ENCODE assay signal across 8 cellular contexts in genomic region chr1:247110627-247111258, GRCh38. TPM values are rescaled to one million over a fixed set of nuclear protein-coding genes. Genes with fewer than 3 reads are reported as not detected.
DNase-seq lines count a peak whose midpoint lies in the region; ATAC-seq and TF ChIP-seq lines count a peak whose summit lies in the region.

No MANE protein-coding gene starts in this region.

- no peaks in the 10 kb centered on the region for H3K79me2 ChIP-seq in H9 (ENCODE audit: insufficient read depth, low read length)

- no peak overlapping the region for H2BK12ac ChIP-seq in H9 (ENCODE audit: insufficient read length, low read depth, low read length)

- H4K5ac ChIP-seq in H9 (ENCODE audit: insufficient read length, low read depth, low read length), result no peak overlapping the region

- peak overlapping the region; percentile 21 for H3K9ac ChIP-seq in H9 (ENCODE audit: extremely low read depth, insufficient read length, low read length)

- no peaks in the 10 kb centered on the region for H3K79me1 ChIP-seq in H9 (ENCODE audit: insufficient read depth, low read depth, low read length, poor library complexity, severe bottlenecking)

- DNase-seq in H9 (peak; percentile 36), retina (peak; percentile 75), HCEC 1CT (no peak), DMS79 treated with DMSO at 0.1 percent for 48 hours (lab: John Stamatoyannopoulos, UW) (no peak)
- no peak for DNase-seq in activated CD8-positive, alpha-beta T cell treated with anti-CD3 and anti-CD28 coated beads, Interleukin-2, amount 10 ng/mL, durations not matched to agents 7 days and 5 days

- H3K56ac ChIP-seq in H9 (ENCODE audit: insufficient read length, low read depth, low read length), result no peak overlapping the region

- H4K8ac ChIP-seq in H9 (replicated peaks; ENCODE audit: insufficient read length, low read depth, low read length), result no peak overlapping the region

- no peak overlapping the region for H3K14ac ChIP-seq in H9 (ENCODE audit: insufficient read depth, low read length)

- peaks cover 8% of the 10 kb centered on the region for H3K23me2 ChIP-seq in H9 (ENCODE audit: insufficient read length, low read depth, low read length, poor library complexity, severe bottlenecking)

- H3K27me3 ChIP-seq in H9 (ENCODE audit: insufficient read depth, low read length) (peaks cover 4% of the 10 kb centered on the region; the same call in 1 of the 2 replicates), gastroesophageal sphincter (no peaks in the 10 kb centered on the region)

- no peak overlapping the region for H4K91ac ChIP-seq in H9 (ENCODE audit: insufficient read length, low read depth, low read length)

- POLR2A ChIA-PET in activated CD8-positive, alpha-beta T cell treated with anti-CD3 and anti-CD28 coated beads, Interleukin-2, amount 10 ng/mL, durations not matched to agents 7 days and 5 days (lab: Charles Lee), result no interaction called here

- no peak overlapping the region for H3K23ac ChIP-seq in H9 (ENCODE audit: insufficient read length, low read depth, low read length)

- peaks cover 0 to 4% (median 0%) of the 10 kb centered on the region in 3 experiments; a peak in 3 of 7 replicates for H3K36me3 Mint-ChIP-seq in H9 (ENCODE audit: insufficient read depth in 1 of 3, low read depth in 3 of 3)
- peaks cover 7% of the 10 kb centered on the region for H3K36me3 Mint-ChIP-seq in activated CD8-positive, alpha-beta T cell treated with anti-CD3 and anti-CD28 coated beads, Interleukin-2, amount 10 ng/mL, durations not matched to agents 7 days and 5 days (ENCODE audit: low read depth)

- H3K27ac ChIP-seq in H9 (ENCODE audit: insufficient read length, low read depth, low read length), result no peak overlapping the region
- H3K27ac ChIP-seq in gastroesophageal sphincter, result peak overlapping the region; percentile 60 to 96 (median 94)

- no peak overlapping the region for H2BK120ac ChIP-seq in H9 (ENCODE audit: low read depth, low read length, poor library complexity, severe bottlenecking)

- H2AFZ ChIP-seq in H9 (ENCODE audit: low read length), result no peak overlapping the region

- no CpG with 5 or more reads among the region's 30 CpGs for WGBS in H9 (ENCODE audit: extremely low coverage, insufficient read length, low lambda C conversion rate)
- WGBS in gastroesophageal sphincter (ENCODE audit: low coverage in 1 of 2), 2 donors, result 6 to 19% methylated on average over 12 to 15 of the region's 30 CpGs

- H3K9me3 ChIP-seq in H9 (ENCODE audit: control insufficient read depth, low read depth, low read length) (no peaks in the 10 kb centered on the region), gastroesophageal sphincter (no peaks in the 10 kb centered on the region)

- peak overlapping the region; percentile 54 to 77 for H3K4me3 Mint-ChIP-seq in H9
- H3K4me3 Mint-ChIP-seq in activated CD8-positive, alpha-beta T cell treated with anti-CD3 and anti-CD28 coated beads, Interleukin-2, amount 10 ng/mL, durations not matched to agents 7 days and 5 days, result peak overlapping the region; percentile 55

- H3K4me1 ChIP-seq in H9 (ENCODE audit: insufficient read depth, low read length) (no peaks in the 10 kb centered on the region; the same call in 1 of the 2 replicates), gastroesophageal sphincter (peaks cover 0 to 21% (median 4%) of the 10 kb centered on the region in 3 donors)

- TF ChIP-seq EP300 in gastroesophageal sphincter (IDR thresholded peaks at IDR 0.05), result no peak

- H3K4me1 Mint-ChIP-seq in H9, result peaks cover 10 to 17% of the 10 kb centered on the region in 2 experiments
- peaks cover 9% of the 10 kb centered on the region for H3K4me1 Mint-ChIP-seq in activated CD8-positive, alpha-beta T cell treated with anti-CD3 and anti-CD28 coated beads, Interleukin-2, amount 10 ng/mL, durations not matched to agents 7 days and 5 days (ENCODE audit: low read depth)

- CTCF ChIA-PET in activated CD8-positive, alpha-beta T cell treated with anti-CD3 and anti-CD28 coated beads, Interleukin-2, amount 10 ng/mL, durations not matched to agents 7 days and 5 days (lab: Charles Lee), result no interaction called here

- H2AK5ac ChIP-seq in H9 (ENCODE audit: insufficient read length, low read length), result no peak overlapping the region

- H3K9me3 Mint-ChIP-seq in H9, result peaks cover 0 to 3% of the 10 kb centered on the region in 2 experiments; a peak in 4 of 5 replicates
- peaks cover 9% of the 10 kb centered on the region for H3K9me3 Mint-ChIP-seq in activated CD8-positive, alpha-beta T cell treated with anti-CD3 and anti-CD28 coated beads, Interleukin-2, amount 10 ng/mL, durations not matched to agents 7 days and 5 days (ENCODE audit: insufficient read depth)

- H3K27me3 Mint-ChIP-seq in H9 (ENCODE audit: low read depth), result peaks cover 53% of the 10 kb centered on the region
- H3K27me3 Mint-ChIP-seq in activated CD8-positive, alpha-beta T cell treated with anti-CD3 and anti-CD28 coated beads, Interleukin-2, amount 10 ng/mL, durations not matched to agents 7 days and 5 days (ENCODE audit: low read depth), result peaks cover 37% of the 10 kb centered on the region

- H3K4me3 ChIP-seq in gastroesophageal sphincter, result peak overlapping the region; percentile 57 to 96

- H2BK5ac ChIP-seq in H9 (ENCODE audit: insufficient read length, low read length), result no peak overlapping the region

- no peak overlapping the region for H2BK20ac ChIP-seq in H9 (ENCODE audit: low read depth, low read length, poor library complexity, severe bottlenecking)

- H3K27ac Mint-ChIP-seq in H9, result no peak overlapping the region
- no peak overlapping the region for H3K27ac Mint-ChIP-seq in activated CD8-positive, alpha-beta T cell treated with anti-CD3 and anti-CD28 coated beads, Interleukin-2, amount 10 ng/mL, durations not matched to agents 7 days and 5 days

- no peak for TF ChIP-seq CTCF in H9 (conservative IDR thresholded peaks at IDR 0.05)
- no peak for TF ChIP-seq CTCF in gastroesophageal sphincter (IDR thresholded peaks at IDR 0.05)

- H3T11ph ChIP-seq in H9 (ENCODE audit: low read length), result no peak overlapping the region

- H2BK15ac ChIP-seq in H9 (ENCODE audit: low read depth, low read length), result no peak overlapping the region

- no peaks in the 10 kb centered on the region for H4K20me1 ChIP-seq in H9 (ENCODE audit: control insufficient read depth, insufficient read depth, insufficient read length)

- H3K36me3 ChIP-seq in gastroesophageal sphincter, result no peaks in the 10 kb centered on the region

- no peak for ATAC-seq in activated CD8-positive, alpha-beta T cell treated with anti-CD3 and anti-CD28 coated beads, Interleukin-2, amount 10 ng/mL, durations not matched to agents 7 days and 5 days
- ATAC-seq in gastroesophageal sphincter (no peak), GM21528 (IDR thresholded peaks at IDR 0.05; ENCODE audit: low FRiP score, unreplicated experiment) (no peak), HG03432 (IDR thresholded peaks at IDR 0.05; ENCODE audit: unreplicated experiment) (no peak)

- peak overlapping the region; percentile 42 for H3K4me2 ChIP-seq in H9 (ENCODE audit: insufficient read depth, insufficient read length, low read length)

- H3K4ac ChIP-seq in H9 (ENCODE audit: low read depth, low read length), result no peak overlapping the region

- no peak for TF ChIP-seq POLR2A in gastroesophageal sphincter (IDR thresholded peaks at IDR 0.05)

- H3K18ac ChIP-seq in H9 (ENCODE audit: insufficient read length, low read depth, low read length), result no peak overlapping the region

RNA-seq across cellular contexts. Expression of gene ZNF669, which starts 6.6 kb away (rescaled TPM):
- total RNA-seq in H9 (2021), result 19.2 and 19.5 TPM in 2 replicates
- total RNA-seq in activated CD8-positive, alpha-beta T cell treated with anti-CD3 and anti-CD28 coated beads, Interleukin-2, amount 10 ng/mL, durations not matched to agents 7 days and 5 days, result 10 to 100 TPM in 1 of 2 experiments, 1 to 10 TPM in 1; 9.5 to 10.3 TPM
- 10 to 100 TPM in 1 of 4 donors, 1 to 10 TPM in 3; 5.3 to 10.7 (median 7.1) TPM for total RNA-seq in gastroesophageal sphincter

RNA-seq across cellular contexts. Expression of gene ZNF670, which starts 32.1 kb away (rescaled TPM):
- total RNA-seq in H9 (2021), result 12.8 and 13.9 TPM in 2 replicates
- total RNA-seq in activated CD8-positive, alpha-beta T cell treated with anti-CD3 and anti-CD28 coated beads, Interleukin-2, amount 10 ng/mL, durations not matched to agents 7 days and 5 days, result under 1 TPM; 0.34 to 0.84 TPM
- total RNA-seq in gastroesophageal sphincter, result 1 to 10 TPM; 1.7 to 3.7 (median 3.3) TPM

Comparison
In these comparisons a context has a peak if more than half of its experiments do, and no peak if none do; other contexts are left out.
1. DNase-seq: peak in H9 (single experiment) and retina (single experiment); none in activated CD8-positive, alpha-beta T cell treated with anti-CD3 and anti-CD28 coated beads, Interleukin-2, amount 10 ng/mL, durations not matched to agents 7 days and 5 days (single experiment), HCEC 1CT (single experiment) and DMS79 treated with DMSO at 0.1 percent for 48 hours (single experiment).